In the genomic region with DNA sequence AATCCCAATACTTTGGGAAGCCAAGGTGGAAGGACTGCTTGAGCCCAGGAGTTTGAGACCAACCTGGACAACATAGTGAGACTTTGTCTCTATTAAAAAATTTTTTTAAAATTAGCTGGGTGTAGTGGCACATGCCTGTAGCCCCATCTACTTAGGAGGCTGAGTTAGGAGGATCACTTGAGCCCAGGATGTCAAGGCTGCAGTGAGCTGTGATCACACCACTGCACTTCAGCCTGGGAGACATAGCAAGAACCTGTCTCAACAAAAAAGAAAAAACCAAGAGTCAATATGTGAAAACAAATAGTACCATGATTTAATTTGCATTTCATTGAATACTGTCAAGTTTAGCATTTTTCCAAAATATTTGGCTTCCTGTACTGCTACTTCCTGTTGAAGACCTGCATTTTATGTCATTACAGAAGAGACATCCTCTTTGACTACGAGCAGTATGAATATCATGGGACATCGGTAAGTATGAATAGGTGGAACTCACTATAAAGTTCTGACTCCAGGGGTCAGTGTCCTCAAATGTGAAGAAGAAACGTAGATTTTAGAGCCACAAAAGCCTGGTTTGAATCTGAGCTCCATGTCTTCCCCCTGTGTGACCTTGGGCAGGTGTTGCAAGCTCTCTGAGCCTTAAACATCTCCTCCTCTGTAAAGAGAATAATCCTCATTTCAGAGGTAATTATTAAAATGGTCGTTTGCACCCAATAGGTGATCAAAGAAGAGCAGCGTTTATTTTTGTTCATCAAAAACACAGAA, we compare ENCODE assay signal across 11 cellular contexts. TPM values are rescaled to one million over a fixed set of nuclear protein-coding genes. Genes with fewer than 3 reads are reported as not detected.
A peak's percentile ranks its signal among the peaks of the same experiment; 100 is the strongest.
DNase-seq lines count a peak whose midpoint lies in the region; ATAC-seq, FAIRE-seq and TF ChIP-seq lines count a peak whose summit lies in the region.
"Had no signal": no experiment of that assay in that cellular context is flagged by ENCODE, and none has a peak within 500 bp of the region (broad histone marks: within the 10 kb centered on the region; RNA-seq: fewer than 3 reads in every experiment).

No MANE protein-coding gene starts in this region.

- no peak for FAIRE-seq in frontal cortex (lab: Jason Lieb, UNC)

- ATAC-seq in HG03139 (IDR thresholded peaks at IDR 0.05; ENCODE audit: unreplicated experiment) = no peak
- no peak for ATAC-seq in HG03159 (IDR thresholded peaks at IDR 0.05; ENCODE audit: unreplicated experiment)

- H3K36me3 ChIP-seq in effector memory CD4-positive, alpha-beta T cell (ENCODE audit: control insufficient read depth, insufficient read depth, low read length) = no peaks in the 10 kb centered on the region

- no peaks in the 10 kb centered on the region for H3K27me3 ChIP-seq in effector memory CD4-positive, alpha-beta T cell (replicated peaks; ENCODE audit: control insufficient read depth, insufficient read depth, low read length, poor library complexity, severe bottlenecking)

- peak overlapping the region; percentile 5; the same call in 1 of the 2 replicates for H3K27ac ChIP-seq in VCaP
- no peak overlapping the region for H3K27ac ChIP-seq in effector memory CD4-positive, alpha-beta T cell (ENCODE audit: insufficient read depth, low read length, poor library complexity, severe bottlenecking)
- H3K27ac ChIP-seq: skin epidermis had no signal

- no peaks in the 10 kb centered on the region for H3K4me1 ChIP-seq in effector memory CD4-positive, alpha-beta T cell (ENCODE audit: control insufficient read depth, insufficient read depth, low read length, poor library complexity, severe bottlenecking)

- in situ Hi-C loops in G401 (cut with HindIII; ENCODE audit: low sequenced_read_pairs) = no loop called here

- no peak overlapping the region for H3K4me3 ChIP-seq in AG09309 (ENCODE audit: control insufficient read depth, low read depth, low read length)
- no peak overlapping the region for H3K4me3 ChIP-seq in effector memory CD4-positive, alpha-beta T cell (ENCODE audit: insufficient read depth, low read depth, low read length, poor library complexity, severe bottlenecking)
- H3K4me3 ChIP-seq: skin epidermis had no signal

- TF ChIP-seq CTCF in AG09309 (IDR thresholded peaks at IDR 0.05; ENCODE audit: control insufficient read depth, insufficient read depth, low read depth, low read length, missing control alignments) (peak; percentile 19), VCaP (conservative IDR thresholded peaks at IDR 0.05) (peak; percentile 67)

- DNase-seq in AG09309 (ENCODE audit: low read depth) = peak; percentile 10
- peak; percentile 17 for DNase-seq in G401 (ENCODE audit: low spot score)
- peak; percentile 41 for DNase-seq in left kidney (ENCODE audit: low read depth, low spot score)
- DNase-seq in effector memory CD4-positive, alpha-beta T cell = no peak
- DNase-seq in frontal cortex (ENCODE audit: low spot score in 2 of 2) = no peak
- DNase-seq: islet precursor cell, NCI-H2029 had no signal

- no peaks in the 10 kb centered on the region for H3K9me3 ChIP-seq in effector memory CD4-positive, alpha-beta T cell (ENCODE audit: control insufficient read depth, low read length)

RNA-seq across cellular contexts. Expression of gene CDC45, which starts 16.0 kb away (rescaled TPM):
- 43.4 and 46.7 TPM in 2 replicates for total RNA-seq in G401 (2014; rRNA removed; shearing (Covaris generic))
- 0.82 TPM for total RNA-seq in frontal cortex

RNA-seq across cellular contexts. Expression of gene UFD1, which starts 16.8 kb away (rescaled TPM):
- 74.1 and 84.8 TPM in 2 replicates for total RNA-seq in G401 (2014; rRNA removed; shearing (Covaris generic))
- 32.2 TPM for total RNA-seq in frontal cortex

RNA-seq across cellular contexts. Expression of gene CLDN5, which starts 28.5 kb away (rescaled TPM):
- not detected in 2 replicates for total RNA-seq in G401 (2014; rRNA removed; shearing (Covaris generic))
- 84.8 TPM for total RNA-seq in frontal cortex

RNA-seq across cellular contexts. Expression of gene C22orf39, which starts 48.2 kb away (rescaled TPM):
- 60.2 and 63.3 TPM in 2 replicates for total RNA-seq in G401 (2014; rRNA removed; shearing (Covaris generic))
- total RNA-seq in frontal cortex = 38.3 TPM

Comparison
In these comparisons a context has a peak if more than half of its experiments do, and no peak if none do; other contexts are left out.
1. DNase-seq: peak in AG09309 (single experiment), G401 (single experiment) and left kidney (single experiment); none in effector memory CD4-positive, alpha-beta T cell (0 of 3) and frontal cortex (0 of 2).
2. RNA of gene CDC45, which starts 16.0 kb away (total RNA-seq): 43.4 to 46.7 TPM in G401; 0.82 TPM in frontal cortex (single experiment); every median in the first group is over 10 times any median in the second.
3. RNA of gene CLDN5, which starts 28.5 kb away (total RNA-seq): 84.8 TPM in frontal cortex (single experiment); not detected in G401; every median in the first group is over 10 times any median in the second.